In the genomic region with DNA sequence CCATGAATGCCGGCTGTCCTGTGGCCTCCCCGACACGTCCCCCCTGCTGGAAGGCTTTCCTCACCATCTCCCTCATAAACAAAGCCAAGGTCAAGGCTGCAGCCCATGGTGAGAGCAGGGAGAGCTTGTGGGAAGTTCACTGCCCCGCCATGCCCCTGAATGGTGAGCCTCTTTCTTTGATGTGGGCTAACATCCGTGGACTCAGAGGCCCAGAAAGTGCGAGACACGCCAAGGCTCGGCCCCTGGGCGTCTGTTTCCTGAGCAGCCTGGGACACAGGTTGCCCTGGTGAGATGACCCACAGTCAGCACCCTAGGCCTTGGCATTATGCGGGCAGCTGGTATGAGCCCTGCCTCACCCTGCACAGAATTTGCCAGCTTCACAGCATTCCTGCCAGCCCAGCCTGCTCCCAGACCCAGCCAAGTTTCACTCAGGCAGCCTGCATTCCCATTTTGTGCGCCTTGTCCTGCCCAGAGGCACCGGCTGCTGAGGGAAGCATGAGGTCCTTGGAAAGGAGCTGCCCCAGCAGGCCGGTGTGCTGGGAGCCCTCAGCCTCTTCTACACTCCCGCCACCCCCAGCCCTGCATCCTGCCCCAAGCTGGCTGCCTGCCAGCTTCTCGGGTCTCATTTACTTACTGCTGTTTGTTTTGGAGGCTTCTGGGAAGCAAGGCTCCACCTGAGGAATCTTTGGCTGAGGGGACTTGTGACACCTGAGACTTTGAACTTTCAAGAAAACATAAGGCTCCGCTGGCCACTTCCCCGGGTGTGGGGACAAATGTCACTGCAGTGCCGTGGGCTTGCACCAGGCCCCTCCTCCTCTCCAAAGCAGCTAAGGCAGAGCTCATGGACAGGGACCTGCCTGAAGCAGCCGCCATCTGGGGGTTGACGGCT, we compare ENCODE assay signal across 8 cellular contexts. TPM values are rescaled to one million over a fixed set of nuclear protein-coding genes. Genes with fewer than 3 reads are reported as not detected.
DNase-seq lines count a peak whose midpoint lies in the region; ATAC-seq, FAIRE-seq and TF ChIP-seq lines count a peak whose summit lies in the region.

No MANE protein-coding gene starts in this region.

- TF ChIP-seq CTCF in A549 (IDR thresholded peaks at IDR 0.05) = no peak
- no peak for TF ChIP-seq CTCF in Loucy (conservative IDR thresholded peaks at IDR 0.05; ENCODE audit: low read length)
- no peak for TF ChIP-seq CTCF in esophagus squamous epithelium (IDR thresholded peaks at IDR 0.05)
- TF ChIP-seq CTCF in retinal pigment epithelial cell (conservative IDR thresholded peaks at IDR 0.05; ENCODE audit: low read depth, low read length) = no peak
- TF ChIP-seq CTCF in MM.1S (IDR thresholded peaks at IDR 0.05; ENCODE audit: low read length) = no peak

- H3K79me1 ChIP-seq in trophoblast cell (ENCODE audit: low read length) = peaks cover 4% of the 10 kb centered on the region

- CTCF ChIA-PET in A549 (lab: Yijun Ruan, JAX) = interaction anchor here (0.7 to 4.7 kb wide), 4 partner anchors 10 to 173 kb away, joined by 3 to 33 read pairs (median 4); partner anchors contain the start of gene SLC30A1

- H3K4me1 ChIP-seq in A549 (peaks cover 70% of the 10 kb centered on the region), Loucy (ENCODE audit: insufficient read depth, low read length, poor library complexity, severe bottlenecking) (peaks cover 18% of the 10 kb centered on the region), esophagus squamous epithelium (peaks cover 13 to 36% (median 14%) of the 10 kb centered on the region in 3 donors), MM.1S (ENCODE audit: low read length) (no peaks in the 10 kb centered on the region), trophoblast cell (ENCODE audit: control insufficient read depth in 1 of 2, insufficient read depth in 2 of 2, low read length in 2 of 2) (peaks cover 10% of the 10 kb centered on the region in 2 experiments)

- intact Hi-C loops in esophagus squamous epithelium (cut with DNase I) = no loop called here

- TF ChIP-seq EP300 in A549 (IDR thresholded peaks at IDR 0.05) = no peak

- no peak for TF ChIP-seq POLR2A in A549 (IDR thresholded peaks at IDR 0.05; ENCODE audit: low read length)
- no peak for TF ChIP-seq POLR2A in esophagus squamous epithelium (IDR thresholded peaks at IDR 0.05)

- WGBS in A549 (ENCODE audit: missing lambda C conversion rate) = 54% methylated on average over 17 of the region's 20 CpGs
- 9 to 40% methylated on average over 11 to 12 of the region's 20 CpGs for WGBS in esophagus squamous epithelium, 2 donors
- WGBS in trophoblast cell (ENCODE audit: extremely low coverage, insufficient coverage, insufficient read length) = no CpG with 5 or more reads among the region's 20 CpGs

- H4K20me1 ChIP-seq in Loucy (ENCODE audit: insufficient read depth, low read length, poor library complexity, severe bottlenecking) (no peaks in the 10 kb centered on the region), MM.1S (ENCODE audit: insufficient read depth, low read length) (no peaks in the 10 kb centered on the region)

- H3K23ac ChIP-seq in trophoblast cell (ENCODE audit: low read length) = no peak overlapping the region

- H3K27me3 ChIP-seq in Loucy (ENCODE audit: insufficient read depth, low read length, poor library complexity, severe bottlenecking) (no peaks in the 10 kb centered on the region), esophagus squamous epithelium (no peaks in the 10 kb centered on the region), MM.1S (replicated peaks; ENCODE audit: insufficient read depth, low read length) (no peaks in the 10 kb centered on the region), trophoblast cell (ENCODE audit: insufficient read depth, low read length) (no peaks in the 10 kb centered on the region)

- no peaks in the 10 kb centered on the region for H3F3A ChIP-seq in Loucy (ENCODE audit: low read depth)
- H3F3A ChIP-seq in MM.1S (ENCODE audit: insufficient read depth, low read length) = no peaks in the 10 kb centered on the region

- H3K4me3 ChIP-seq in A549 (0 out of 3 replicates have a peak overlapping the region, but pooled peaks have one; percentile 2), Loucy (ENCODE audit: low read length, poor library complexity, severe bottlenecking) (peak overlapping the region; percentile 43), esophagus squamous epithelium (no peak overlapping the region), retinal pigment epithelial cell (ENCODE audit: low read length) (no peak overlapping the region), MM.1S (ENCODE audit: low read length) (no peak overlapping the region), trophoblast cell (ENCODE audit: low read depth, low read length) (no peak overlapping the region)

- no peaks in the 10 kb centered on the region for H3K9me2 ChIP-seq in Loucy (replicated peaks; ENCODE audit: low read depth, low read length)
- H3K9me2 ChIP-seq in MM.1S (replicated peaks; ENCODE audit: insufficient read depth, low read length) = no peaks in the 10 kb centered on the region

- peak overlapping the region; percentile 22; the same call in 1 of the 2 replicates for H2AFZ ChIP-seq in Loucy (ENCODE audit: low read length)
- H2AFZ ChIP-seq in MM.1S (ENCODE audit: low read length) = no peak overlapping the region
- H2AFZ ChIP-seq in trophoblast cell (ENCODE audit: insufficient read depth, low read length, poor library complexity) = no peak overlapping the region

- H2BK12ac ChIP-seq in trophoblast cell (ENCODE audit: low read length) = no peak overlapping the region

- H4K91ac ChIP-seq in trophoblast cell (ENCODE audit: low read depth, low read length) = no peak overlapping the region

- DNase-seq in A549 (ENCODE audit: low read depth in 1 of 2, low spot score in 1 of 2) = peak in 1 of 2 experiments; percentile 39
- DNase-seq in SW480 (ENCODE audit: low spot score) = peak; percentile 96
- DNase-seq in esophagus squamous epithelium (lab: John Stamatoyannopoulos, UW) = no peak
- peak; percentile 54 for DNase-seq in retinal pigment epithelial cell (ENCODE audit: low read depth)
- no peak for DNase-seq in MM.1S
- DNase-seq in trophoblast cell = no peak

- no peak overlapping the region for H4K8ac ChIP-seq in trophoblast cell (ENCODE audit: low read depth, low read length)

- H3K4me2 ChIP-seq in A549 (peak overlapping the region; percentile 72), Loucy (ENCODE audit: low read depth, low read length, poor library complexity, severe bottlenecking) (peak overlapping the region; percentile 70), MM.1S (ENCODE audit: low read depth, low read length) (no peak overlapping the region), trophoblast cell (ENCODE audit: low read length) (no peak overlapping the region)

- no peak overlapping the region for H2BK5ac ChIP-seq in trophoblast cell (ENCODE audit: low read depth, low read length, poor library complexity)

- FAIRE-seq in A549 (lab: Jason Lieb, UNC) = no peak

- POLR2A ChIA-PET in A549 (lab: Yijun Ruan, JAX) = interaction anchor here (1.5 kb wide), 1 partner anchor 64 kb away, joined by 14 read pairs; the partner anchor contains the start of gene SLC30A1

- no peak overlapping the region for H4K12ac ChIP-seq in trophoblast cell (ENCODE audit: low read depth, low read length)

- ATAC-seq in A549 (peak; percentile 58 to 70; a peak in 5 of 6 replicates), HG02884 (IDR thresholded peaks at IDR 0.05; ENCODE audit: unreplicated experiment) (no peak)

- H3K79me2 ChIP-seq in Loucy (ENCODE audit: insufficient read depth, low read length) = no peaks in the 10 kb centered on the region
- no peaks in the 10 kb centered on the region for H3K79me2 ChIP-seq in MM.1S (ENCODE audit: low read length)
- H3K79me2 ChIP-seq in trophoblast cell (ENCODE audit: control insufficient read depth, insufficient read depth, low read length, poor library complexity) = no peaks in the 10 kb centered on the region

- H3K36me3 ChIP-seq in Loucy (ENCODE audit: insufficient read depth, low read length) (no peaks in the 10 kb centered on the region), esophagus squamous epithelium (no peaks in the 10 kb centered on the region), MM.1S (replicated peaks; ENCODE audit: insufficient read depth, low read length) (no peaks in the 10 kb centered on the region), trophoblast cell (ENCODE audit: control insufficient read depth in 1 of 2, insufficient read depth in 2 of 2, low read length in 2 of 2) (no peaks in the 10 kb centered on the region)

- peak overlapping the region; percentile 33 for H3K9ac ChIP-seq in Loucy (ENCODE audit: low read depth, low read length, poor library complexity, severe bottlenecking)
- H3K9ac ChIP-seq in MM.1S (ENCODE audit: low read length) = no peak overlapping the region
- no peak overlapping the region for H3K9ac ChIP-seq in trophoblast cell (ENCODE audit: low read length)

- TF ChIP-seq RAD21 in A549 (conservative IDR thresholded peaks at IDR 0.05 in 1 of 2, IDR thresholded peaks at IDR 0.05 in 1 of 2) = no peak

- no peak overlapping the region for H3K4ac ChIP-seq in trophoblast cell (ENCODE audit: low read depth, low read length)

- H3K9me3 ChIP-seq in A549 (no peaks in the 10 kb centered on the region), Loucy (ENCODE audit: insufficient read depth, low read depth, low read length) (no peaks in the 10 kb centered on the region), esophagus squamous epithelium (no peaks in the 10 kb centered on the region), MM.1S (replicated peaks; ENCODE audit: insufficient read depth, low read length) (no peaks in the 10 kb centered on the region), trophoblast cell (ENCODE audit: insufficient read depth, low read depth, low read length) (no peaks in the 10 kb centered on the region)

- H3K18ac ChIP-seq in trophoblast cell (ENCODE audit: low read length) = no peak overlapping the region

- H3K27ac ChIP-seq in A549 = peak overlapping the region; percentile 60 to 83
- H3K27ac ChIP-seq in esophagus squamous epithelium = peak overlapping the region; percentile 15 to 59 (median 39)
- no peak overlapping the region for H3K27ac ChIP-seq in MM.1S (ENCODE audit: low read length)
- no peak overlapping the region for H3K27ac ChIP-seq in trophoblast cell (ENCODE audit: low read depth, low read length)

- H2AK5ac ChIP-seq in trophoblast cell (ENCODE audit: low read length) = no peak overlapping the region

- H2BK120ac ChIP-seq in trophoblast cell (ENCODE audit: insufficient read depth, low read length, poor library complexity) = no peak overlapping the region

- H3K14ac ChIP-seq in trophoblast cell (ENCODE audit: low read length) = no peak overlapping the region

RNA-seq across cellular contexts. Expression of gene NEK2, which starts 31.9 kb away (rescaled TPM):
- polyA plus RNA-seq in A549 (2011; rRNA removed) = 41.0 and 65.3 TPM in 2 replicates
- 25.2 and 26.6 TPM in 2 replicates for polyA plus RNA-seq in A549 (2012; cell fraction: cytosol; rRNA removed)
- polyA plus RNA-seq in A549 (2012; cell fraction: nucleus; rRNA removed) = 11.0 and 14.8 TPM in 2 replicates
- 38.1 to 45.1 TPM (median 42.0 TPM) in 3 replicates for polyA plus RNA-seq in A549 (2017; fragmentation: RNase III; extraction: RNeasy Plus Mini Kit Qiagen cat#74134 plus additional on column Dnase treatment)
- polyA minus RNA-seq in A549 (2011; rRNA and poly(A)+ RNA removed) = 19.4 and 22.6 TPM in 2 replicates
- total RNA-seq in esophagus squamous epithelium = 10 to 100 TPM in 1 of 4 donors, 1 to 10 TPM in 3; 2.4 to 11.8 (median 6.5) TPM
- polyA plus RNA-seq in trophoblast cell (2013) = 10.1 and 11.4 TPM in 2 replicates

Comparison
In these comparisons a context has a peak if more than half of its experiments do, and no peak if none do; other contexts are left out.
1. DNase-seq: peak in SW480 (single experiment) and retinal pigment epithelial cell (single experiment); none in esophagus squamous epithelium (single experiment), MM.1S (single experiment) and trophoblast cell (0 of 2).
2. H3K27ac ChIP-seq: peak in A549 (2 of 2) and esophagus squamous epithelium (4 of 4); none in MM.1S (single experiment) and trophoblast cell (single experiment).
3. H3K4me2 ChIP-seq: peak in A549 (single experiment) and Loucy (single experiment); none in MM.1S (single experiment) and trophoblast cell (single experiment).
4. H3K4me3 ChIP-seq: peak in A549 (single experiment) and Loucy (single experiment); none in esophagus squamous epithelium (0 of 4), retinal pigment epithelial cell (single experiment), MM.1S (single experiment) and trophoblast cell (single experiment).